ENCODE assay signal across 20 cellular contexts in genomic region chr5:104815212-104815611, GRCh38.
DNase-seq lines count a peak whose midpoint lies in the region; ATAC-seq and TF ChIP-seq lines count a peak whose summit lies in the region.
"Had no signal": no experiment of that assay in that cellular context is flagged by ENCODE, and none has a peak within 500 bp of the region (broad histone marks: within the 10 kb centered on the region; RNA-seq: fewer than 3 reads in every experiment).

No MANE protein-coding gene starts in this region.

- no peaks in the 10 kb centered on the region for H3K36me3 Mint-ChIP-seq in nephron progenitor cell (ENCODE audit: low read depth)
- no peaks in the 10 kb centered on the region for H3K36me3 Mint-ChIP-seq in T-helper 2 cell treated with Interferon-gamma antibody and Interleukin-4, amounts not matched to agents 5 μg/mL and 100 μg/mL, for 36 hours (ENCODE audit: low read depth)
- H3K36me3 Mint-ChIP-seq: CD4-positive, CD25-positive, alpha-beta regulatory T cell had no signal

- TF ChIP-seq CTCF in nephron progenitor cell (IDR thresholded peaks at IDR 0.05): no peak

- ATAC-seq in GM19463 (IDR thresholded peaks at IDR 0.05; ENCODE audit: unreplicated experiment) (no peak), HG02981 (IDR thresholded peaks at IDR 0.05; ENCODE audit: unreplicated experiment) (no peak)
- ATAC-seq: GM12878, GM23338, HCT116 had no signal

- no peaks in the 10 kb centered on the region for H3K27me3 Mint-ChIP-seq in nephron progenitor cell (ENCODE audit: low read depth, poor library complexity)
- H3K27me3 Mint-ChIP-seq in T-helper 2 cell treated with Interferon-gamma antibody and Interleukin-4, amounts not matched to agents 5 μg/mL and 100 μg/mL, for 36 hours (ENCODE audit: low read depth): no peaks in the 10 kb centered on the region
- H3K27me3 Mint-ChIP-seq: B cell; CD4-positive, CD25-positive, alpha-beta regulatory T cell had no signal

- no peaks in the 10 kb centered on the region for H3K4me1 Mint-ChIP-seq in nephron progenitor cell
- no peaks in the 10 kb centered on the region for H3K4me1 Mint-ChIP-seq in T-helper 2 cell treated with Interferon-gamma antibody and Interleukin-4, amounts not matched to agents 5 μg/mL and 100 μg/mL, for 36 hours (ENCODE audit: low read depth)
- H3K4me1 Mint-ChIP-seq: B cell; CD4-positive, CD25-positive, alpha-beta regulatory T cell; GM23338 had no signal

- H3K4me3 Mint-ChIP-seq in nephron progenitor cell: no peak overlapping the region
- no peak overlapping the region for H3K4me3 Mint-ChIP-seq in T-helper 2 cell treated with Interferon-gamma antibody and Interleukin-4, amounts not matched to agents 5 μg/mL and 100 μg/mL, for 36 hours
- H3K4me3 Mint-ChIP-seq: B cell; CD4-positive, CD25-positive, alpha-beta regulatory T cell; GM23338 had no signal

- H3K27ac Mint-ChIP-seq in nephron progenitor cell: peak overlapping the region; percentile 45
- no peak overlapping the region for H3K27ac Mint-ChIP-seq in T-helper 2 cell treated with Interferon-gamma antibody and Interleukin-4, amounts not matched to agents 5 μg/mL and 100 μg/mL, for 36 hours
- H3K27ac Mint-ChIP-seq: B cell; CD4-positive, CD25-positive, alpha-beta regulatory T cell; GM23338 had no signal

- H3K9me3 Mint-ChIP-seq in nephron progenitor cell: no peaks in the 10 kb centered on the region
- H3K9me3 Mint-ChIP-seq in T-helper 2 cell treated with Interferon-gamma antibody and Interleukin-4, amounts not matched to agents 5 μg/mL and 100 μg/mL, for 36 hours: peaks cover 14% of the 10 kb centered on the region

- DNase-seq in NCI-H82 (lab: John Stamatoyannopoulos, UW) (peak; percentile 34), NCI-H82 treated with DMSO at 0.1 percent for 48 hours (lab: John Stamatoyannopoulos, UW; ENCODE audit: unreplicated experiment) (no peak), NCI-H446 treated with DMSO at 0.1 percent for 48 hours (lab: John Stamatoyannopoulos, UW) (peak; percentile 82), nephron progenitor cell (no peak)
- DNase-seq in T-helper 2 cell treated with Interferon-gamma antibody and Interleukin-4, amounts not matched to agents 5 μg/mL and 100 μg/mL, for 36 hours (ENCODE audit: low spot score): no peak
- DNase-seq: CD4-positive, CD25-positive, alpha-beta regulatory T cell; DMS79 treated with DMSO at 0.1 percent for 48 hours; KBM-7; NCI-H1092; NCI-H1436; NCI-H510A treated with DMSO at 0.1 percent for 48 hours; NCI-H774; Peyer's patch; T-helper 1 cell had no signal

Comparison
In these comparisons a context has a peak if more than half of its experiments do, and no peak if none do; other contexts are left out.
1. DNase-seq: peak in NCI-H82 (single experiment) and NCI-H446 treated with DMSO at 0.1 percent for 48 hours (single experiment); none in NCI-H82 treated with DMSO at 0.1 percent for 48 hours (single experiment), nephron progenitor cell (single experiment) and T-helper 2 cell treated with Interferon-gamma antibody and Interleukin-4, amounts not matched to agents 5 μg/mL and 100 μg/mL, for 36 hours (single experiment).